In the genomic region with DNA sequence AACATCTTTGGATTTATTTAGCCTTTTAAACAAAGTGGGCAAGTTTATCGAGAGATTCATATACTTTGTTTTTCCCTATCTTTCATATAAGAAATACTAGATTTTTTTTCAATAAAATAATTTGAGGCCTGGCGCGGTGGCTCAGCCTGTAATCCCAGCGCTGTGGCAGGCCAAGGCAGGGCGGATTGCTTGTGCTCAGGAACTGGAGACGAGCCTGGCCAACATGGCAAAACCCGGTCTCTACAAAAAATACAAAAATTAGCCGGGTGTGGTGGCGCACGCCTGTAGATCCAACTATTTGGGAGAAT, we compare ENCODE assay signal across 9 cellular contexts. TPM values are rescaled to one million over a fixed set of nuclear protein-coding genes. Genes with fewer than 3 reads are reported as not detected.
DNase-seq lines count a peak whose midpoint lies in the region; ATAC-seq, FAIRE-seq and TF ChIP-seq lines count a peak whose summit lies in the region.
"Had no signal": no experiment of that assay in that cellular context is flagged by ENCODE, and none has a peak within 500 bp of the region (broad histone marks: within the 10 kb centered on the region; RNA-seq: fewer than 3 reads in every experiment).

No MANE protein-coding gene starts in this region.

- H3K79me2 ChIP-seq in OCI-LY7 (ENCODE audit: insufficient read depth, low read depth, low read length) = no peaks in the 10 kb centered on the region
- H3K79me2 ChIP-seq in endothelial cell of umbilical vein (ENCODE audit: control insufficient read depth, insufficient read depth, low read length) = peaks cover 18% of the 10 kb centered on the region

- H3K4me3 ChIP-seq in CD4-positive, alpha-beta memory T cell (ENCODE audit: low read length in 2 of 2) = peak overlapping the region; percentile 89 to 94
- H3K4me3 ChIP-seq in OCI-LY7 (ENCODE audit: low read depth, low read length, poor library complexity, severe bottlenecking) (peak overlapping the region; percentile 96), endothelial cell of umbilical vein (replicated peaks in 1 of 3; ENCODE audit: insufficient read depth in 1 of 3, low read depth in 1 of 3, low read length in 3 of 3) (peak overlapping the region in 2 of 3 experiments; percentile 77 to 84), neutrophil (ENCODE audit: low read depth in 1 of 2, low read length in 1 of 2) (peak overlapping the region; percentile 75 to 91)

- no peak for TF ChIP-seq CTCF in OCI-LY7 (conservative IDR thresholded peaks at IDR 0.05; ENCODE audit: low read length)
- no peak for TF ChIP-seq CTCF in endothelial cell of umbilical vein (IDR thresholded peaks at IDR 0.05; ENCODE audit: extremely low read depth in 1 of 2, insufficient read depth in 1 of 2, low read depth in 1 of 2, low read length in 2 of 2)
- no peak for TF ChIP-seq CTCF in neutrophil (IDR thresholded peaks at IDR 0.05)
- TF ChIP-seq CTCF in GM13977 (IDR thresholded peaks at IDR 0.05; ENCODE audit: extremely low read depth, insufficient read depth, missing control alignments) = no peak

- POLR2A ChIA-PET in CD4-positive, alpha-beta memory T cell (lab: Charles Lee; ENCODE audit: partially characterized antibody) = interaction anchor here (1.1 to 11.1 kb wide), 16 partner anchors 14 to 107 kb away, joined by 3 to 283 read pairs (median 44); a partner anchor contains a TSS
- POLR2A ChIA-PET in OCI-LY7 (lab: Charles Lee) = interaction anchor here (0.6 kb wide), 1 partner anchor 541 kb away, joined by 3 read pairs; no protein-coding TSS in a partner anchor
- POLR2A ChIA-PET in endothelial cell of umbilical vein (lab: Charles Lee) = no interaction called here

- H3K4me1 ChIP-seq in CD4-positive, alpha-beta memory T cell (ENCODE audit: insufficient read depth, low read length) = peaks cover 20% of the 10 kb centered on the region
- peaks cover 24% of the 10 kb centered on the region for H3K4me1 ChIP-seq in OCI-LY7 (ENCODE audit: insufficient read depth, low read length, poor library complexity, severe bottlenecking)
- H3K4me1 ChIP-seq in endothelial cell of umbilical vein (ENCODE audit: control insufficient read depth, extremely low read depth, insufficient read depth, low read length) = peaks cover 33% of the 10 kb centered on the region
- H3K4me1 ChIP-seq in neutrophil (ENCODE audit: control insufficient read depth in 1 of 2, insufficient read depth in 1 of 2, low read depth in 1 of 2, low read length in 1 of 2) = peaks cover 33 to 43% of the 10 kb centered on the region in 2 experiments

- ATAC-seq in GM19351 (IDR thresholded peaks at IDR 0.05; ENCODE audit: unreplicated experiment) = no peak

- in situ Hi-C loops in GM13977 (cut with MboI; ENCODE audit: low pct_unique_long_range_greater_than_20kb, low sequenced_read_pairs, unreplicated experiment) = no loop called here

- no peak for FAIRE-seq in endothelial cell of umbilical vein (lab: Jason Lieb, UNC)
- FAIRE-seq: islet of Langerhans had no signal

- no peaks in the 10 kb centered on the region for H3K9me2 ChIP-seq in OCI-LY7 (ENCODE audit: insufficient read depth, low read length)

- no peak for TF ChIP-seq POLR2A in endothelial cell of umbilical vein (IDR thresholded peaks at IDR 0.05; ENCODE audit: low read depth, low read length)

- no peaks in the 10 kb centered on the region for H3K9me3 ChIP-seq in CD4-positive, alpha-beta memory T cell (ENCODE audit: control insufficient read depth in 1 of 2, low read length in 2 of 2)
- H3K9me3 ChIP-seq in OCI-LY7 (ENCODE audit: low read length) (no peaks in the 10 kb centered on the region), endothelial cell of umbilical vein (replicated peaks; ENCODE audit: control insufficient read depth, insufficient read depth, low read length) (no peaks in the 10 kb centered on the region), neutrophil (no peaks in the 10 kb centered on the region)

- H3K27ac ChIP-seq in CD4-positive, alpha-beta memory T cell (ENCODE audit: low read depth, low read length) = peak overlapping the region; percentile 85
- no peak overlapping the region for H3K27ac ChIP-seq in OCI-LY7 (ENCODE audit: low read depth, low read length, poor library complexity, severe bottlenecking)
- peak overlapping the region; percentile 84 for H3K27ac ChIP-seq in endothelial cell of umbilical vein (ENCODE audit: insufficient read depth, low read depth, low read length)
- peak overlapping the region; percentile 87 for H3K27ac ChIP-seq in neutrophil

- H3K27me3 Mint-ChIP-seq in CD4-positive, alpha-beta memory T cell = peaks cover 0 to 2% of the 10 kb centered on the region in 2 donors

- H4K20me1 ChIP-seq in OCI-LY7 (ENCODE audit: insufficient read depth, low read length) (0 out of 2 replicates have a peak, but pooled peaks cover 3% of the 10 kb centered on the region), endothelial cell of umbilical vein (replicated peaks; ENCODE audit: control insufficient read depth, extremely low read depth, insufficient read depth, low read length) (no peaks in the 10 kb centered on the region)

- H3K36me3 ChIP-seq in CD4-positive, alpha-beta memory T cell (ENCODE audit: insufficient read depth, low read length) = peaks cover 3% of the 10 kb centered on the region
- no peaks in the 10 kb centered on the region for H3K36me3 ChIP-seq in OCI-LY7 (ENCODE audit: insufficient read depth, low read length)
- H3K36me3 ChIP-seq in endothelial cell of umbilical vein (ENCODE audit: control insufficient read depth in 2 of 2, extremely low read depth in 1 of 2, insufficient read depth in 2 of 2, low read length in 2 of 2) = no peaks in the 10 kb centered on the region
- H3K36me3 ChIP-seq in neutrophil = no peaks in the 10 kb centered on the region

- intact Hi-C loops in CD4-positive, alpha-beta memory T cell (cut with micrococcal nuclease) = loop anchor here (1.0 to 5.0 kb wide), 7 partner anchors 58 to 545 kb away; a partner anchor contains a TSS
- intact Hi-C loops in OCI-LY7 (cut with micrococcal nuclease; ENCODE audit: unreplicated experiment) (loop anchor here (1.0 to 5.0 kb wide), 5 partner anchors 84 to 677 kb away; a partner anchor contains a TSS), endothelial cell of umbilical vein (cut with micrococcal nuclease) (loop anchor here (1.0 to 5.0 kb wide), 7 partner anchors 43 to 542 kb away; a partner anchor contains a TSS)

- no peaks in the 10 kb centered on the region for H3K27me3 ChIP-seq in CD4-positive, alpha-beta memory T cell (ENCODE audit: insufficient read depth, low read length)
- no peaks in the 10 kb centered on the region for H3K27me3 ChIP-seq in endothelial cell of umbilical vein (ENCODE audit: control insufficient read depth in 2 of 2, insufficient read depth in 2 of 2, low read length in 2 of 2)
- H3K27me3 ChIP-seq in neutrophil = no peaks in the 10 kb centered on the region

- dilution Hi-C loops in endothelial cell of umbilical vein (cut with MboI; ENCODE audit: extremely low pct_ligation_motif_present, low sequenced_read_pairs) = no loop called here

- H3K27ac Mint-ChIP-seq in CD4-positive, alpha-beta memory T cell = peak overlapping the region; percentile 95 to 100 (median 99)

- peaks cover 0 to 5% (median 0%) of the 10 kb centered on the region in 8 donors for H3K9me3 Mint-ChIP-seq in CD4-positive, alpha-beta memory T cell

- H2AFZ ChIP-seq in OCI-LY7 (ENCODE audit: low read length) (peak overlapping the region; percentile 95; the same call in 1 of the 2 replicates), endothelial cell of umbilical vein (ENCODE audit: low read depth, low read length) (peak overlapping the region; percentile 95)

- BruUV-seq in OCI-LY7 (replicated peaks; lab: Mats Ljungman, UMichigan) = no TSS peak
- no TSS peak for BruUV-seq in endothelial cell of umbilical vein (replicated peaks; lab: Mats Ljungman, UMichigan)

- H3K4me1 Mint-ChIP-seq in CD4-positive, alpha-beta memory T cell = peaks cover 15 to 41% (median 20%) of the 10 kb centered on the region in 4 donors

- H3K4me2 ChIP-seq in OCI-LY7 (ENCODE audit: low read length) (peak overlapping the region; percentile 100), endothelial cell of umbilical vein (ENCODE audit: insufficient read depth, low read length) (peak overlapping the region; percentile 96)

- DNase-seq in CD4-positive, alpha-beta memory T cell = no peak
- no peak for DNase-seq in OCI-LY7 (ENCODE audit: low spot score)
- DNase-seq in endothelial cell of umbilical vein (ENCODE audit: low read depth, low spot score) = no peak
- no peak for DNase-seq in glomerular visceral epithelial cell (ENCODE audit: extremely low spot score)
- no peak for DNase-seq in islet precursor cell
- no peak for DNase-seq in GM13977 (ENCODE audit: low spot score)

- CTCF ChIA-PET in CD4-positive, alpha-beta memory T cell (lab: Charles Lee; ENCODE audit: partially characterized antibody) = interaction anchor here (1.3 to 5.2 kb wide), 8 partner anchors 45 to 110 kb away, joined by 3 to 57 read pairs (median 22); a partner anchor contains a TSS
- CTCF ChIA-PET in OCI-LY7 (lab: Charles Lee; ENCODE audit: unreplicated experiment) (no interaction called here), endothelial cell of umbilical vein (lab: Charles Lee) (interaction anchor here (1.0 to 5.0 kb wide), 2 partner anchors 61 to 108 kb away, joined by 4 to 26 read pairs; no protein-coding TSS in a partner anchor)

- H3K4me3 Mint-ChIP-seq in CD4-positive, alpha-beta memory T cell = peak overlapping the region; percentile 90 to 100 (median 99)

- H3K9ac ChIP-seq in endothelial cell of umbilical vein (replicated peaks; ENCODE audit: extremely low read depth, insufficient read depth, low read length) = peak overlapping the region; percentile 95

- peaks cover 28 to 43% of the 10 kb centered on the region in 2 donors for H3K36me3 Mint-ChIP-seq in CD4-positive, alpha-beta memory T cell

- H3K9me1 ChIP-seq in endothelial cell of umbilical vein (replicated peaks; ENCODE audit: control insufficient read depth, extremely low read depth, insufficient read depth, low read length) = no peaks in the 10 kb centered on the region

TF ChIP-seq in endothelial cell of umbilical vein, 7 proteins besides CTCF, POLR2A, EP300 and RAD21 (continues in another document):
- TF ChIP-seq EZH2 (IDR thresholded peaks at IDR 0.05; ENCODE audit: borderline replicate concordance, low read depth, low read length, severe bottlenecking) (no peak), JUN (IDR thresholded peaks at IDR 0.05; ENCODE audit: borderline replicate concordance, insufficient read depth, insufficient read length, low read depth) (no peak)

RNA-seq across cellular contexts. Expression of a gene that starts 1.6 kb away (rescaled TPM):
- total RNA-seq in CD4-positive, alpha-beta memory T cell = 100 to 1,000 TPM; 108 to 119 TPM
- 10 to 100 TPM; 37.7 to 72.3 TPM for polyA plus RNA-seq in CD4-positive, alpha-beta memory T cell
- 4.9 and 9.9 TPM in 2 replicates for total RNA-seq in OCI-LY7 (2014; rRNA removed; shearing (Covaris generic))
- 7.2 and 8.2 TPM in 2 replicates for total RNA-seq in OCI-LY7 (2022)
- total RNA-seq in endothelial cell of umbilical vein = 13.8 and 13.9 TPM in 2 replicates
- polyA plus RNA-seq in endothelial cell of umbilical vein = 3.2 and 3.4 TPM in 2 replicates
- 3.6 and 3.9 TPM in 2 replicates for polyA plus RNA-seq in endothelial cell of umbilical vein (2011; cell fraction: cytosol; rRNA removed)
- 18.0 and 19.9 TPM in 2 replicates for polyA plus RNA-seq in endothelial cell of umbilical vein (2011; cell fraction: nucleus; rRNA removed)
- polyA plus RNA-seq in endothelial cell of umbilical vein (2012) = 4.8 and 5.2 TPM in 2 replicates
- 13.9 and 16.6 TPM in 2 replicates for polyA minus RNA-seq in endothelial cell of umbilical vein
- polyA minus RNA-seq in endothelial cell of umbilical vein (2011; cell fraction: cytosol; rRNA and poly(A)+ RNA removed) = 1.7 TPM
- 69.4 and 69.7 TPM in 2 replicates for polyA minus RNA-seq in endothelial cell of umbilical vein (2011; cell fraction: nucleus; rRNA and poly(A)+ RNA removed)
